Comparison of ENCODE assay signal across 13 cellular contexts in genomic region chr12:111570090-111570961, GRCh38. TPM values are rescaled to one million over a fixed set of nuclear protein-coding genes. Genes with fewer than 3 reads are reported as not detected.
DNase-seq lines count a peak whose midpoint lies in the region; ATAC-seq, FAIRE-seq and TF ChIP-seq lines count a peak whose summit lies in the region.
"Had no signal": no experiment of that assay in that cellular context is flagged by ENCODE, and none has a peak within 500 bp of the region (broad histone marks: within the 10 kb centered on the region; RNA-seq: fewer than 3 reads in every experiment).

No MANE protein-coding gene starts in this region.

- H3K4me3 ChIP-seq in AG04449 (ENCODE audit: low read depth, low read length) (no peak overlapping the region), GM12878 (no peak overlapping the region), HepG2 (replicated peaks in 1 of 3; ENCODE audit: insufficient read depth in 1 of 3, low read depth in 2 of 3, low read length in 3 of 3) (no peak overlapping the region)
- H3K4me3 ChIP-seq: suprapubic skin had no signal

- SMC1A ChIA-PET in GM12878 (lab: Charles Lee; ENCODE audit: uncharacterized antibody, unreplicated experiment) = no interaction called here

- no peaks in the 10 kb centered on the region for H3K9me3 Mint-ChIP-seq in activated naive CD8-positive, alpha-beta T cell treated with anti-CD3 and anti-CD28 coated beads, Interleukin-2, amount 50 U/mL, for 24 hours
- H3K9me3 Mint-ChIP-seq: T-helper 2 cell treated with Interferon-gamma antibody and Interleukin-4, amounts not matched to agents 5 μg/mL and 100 μg/mL, for 36 hours had no signal

- POLR2A ChIA-PET in AG04449 (lab: Yijun Ruan, JAX) = interaction anchor here (0.7 kb wide), 1 partner anchor 40 kb away, joined by 3 read pairs; no protein-coding TSS in a partner anchor
- POLR2A ChIA-PET in GM12878 (lab: Charles Lee) = no interaction called here
- POLR2A ChIA-PET in HepG2 (lab: Yijun Ruan, JAX) = no interaction called here

- WGBS in GM12878 (ENCODE audit: insufficient coverage, insufficient replicate concordance, low lambda C conversion rate, missing lambda C conversion rate) = 80% methylated on average over 9 of the region's 9 CpGs
- WGBS in HepG2 (ENCODE audit: low lambda C conversion rate) = 84% methylated on average over 9 of the region's 9 CpGs

- H3K4me1 ChIP-seq in GM12878 (ENCODE audit: control insufficient read depth, insufficient read depth, low read length) (peaks cover 9% of the 10 kb centered on the region; the same call in 1 of the 2 replicates), HepG2 (ENCODE audit: insufficient read depth, low read length) (no peaks in the 10 kb centered on the region)

- H4K20me1 ChIP-seq in GM12878 (ENCODE audit: control insufficient read depth, insufficient read depth) (no peaks in the 10 kb centered on the region), HepG2 (ENCODE audit: insufficient read depth, low read length) (peaks cover 12% of the 10 kb centered on the region)

- no peak for ATAC-seq in GM12878
- peak; percentile 38; the same call in 2 of the 3 replicates for ATAC-seq in HepG2
- no peak for ATAC-seq in activated naive CD8-positive, alpha-beta T cell treated with anti-CD3 and anti-CD28 coated beads, Interleukin-2, amount 50 U/mL, for 24 hours
- ATAC-seq in HG03457 (IDR thresholded peaks at IDR 0.05; ENCODE audit: unreplicated experiment) = no peak

- H3K4me3 Mint-ChIP-seq in activated naive CD8-positive, alpha-beta T cell treated with anti-CD3 and anti-CD28 coated beads, Interleukin-2, amount 50 U/mL, for 24 hours = no peak overlapping the region
- H3K4me3 Mint-ChIP-seq: T-helper 2 cell treated with Interferon-gamma antibody and Interleukin-4, amounts not matched to agents 5 μg/mL and 100 μg/mL, for 36 hours had no signal

- H3K36me3 ChIP-seq in GM12878 (ENCODE audit: control insufficient read depth in 2 of 2, insufficient read depth in 2 of 2, low read length in 1 of 2) (peaks cover 0 to 3% of the 10 kb centered on the region in 2 experiments; a peak in 1 of 4 replicates), HepG2 (replicated peaks in 1 of 2; ENCODE audit: control insufficient read depth in 1 of 2, insufficient read depth in 2 of 2, low read length in 2 of 2) (peaks cover 2 to 8% of the 10 kb centered on the region in 2 experiments; a peak in 4 of 5 replicates)
- H3K36me3 ChIP-seq: suprapubic skin had no signal

- no peak overlapping the region for H3K27ac Mint-ChIP-seq in activated naive CD8-positive, alpha-beta T cell treated with anti-CD3 and anti-CD28 coated beads, Interleukin-2, amount 50 U/mL, for 24 hours
- H3K27ac Mint-ChIP-seq: T-helper 2 cell treated with Interferon-gamma antibody and Interleukin-4, amounts not matched to agents 5 μg/mL and 100 μg/mL, for 36 hours had no signal

- H3K27ac ChIP-seq in GM12878 (ENCODE audit: control insufficient read depth, insufficient read depth) = no peak overlapping the region
- no peak overlapping the region for H3K27ac ChIP-seq in HepG2 (ENCODE audit: extremely low read length, insufficient read depth, low read length)
- H3K27ac ChIP-seq: suprapubic skin had no signal

- intact Hi-C loops in GM12878 (cut with micrococcal nuclease; ENCODE audit: unreplicated experiment) (no loop called here), HepG2 (cut with micrococcal nuclease; ENCODE audit: unreplicated experiment) (no loop called here)

- CTCF ChIA-PET in AG04449 (lab: Yijun Ruan, JAX) = interaction anchor here (1.0 to 1.2 kb wide), 2 partner anchors 11 to 15 kb away, joined by 3 read pairs; no protein-coding TSS in a partner anchor
- CTCF ChIA-PET in GM12878 (lab: Yijun Ruan, JAX) = no interaction called here
- CTCF ChIA-PET in HepG2 (lab: Yijun Ruan, JAX; ENCODE audit: low intra/inter-chr PET ratio, low total read pairs) = no interaction called here

- no peaks in the 10 kb centered on the region for H3K27me3 ChIP-seq in GM12878 (replicated peaks in 1 of 2; ENCODE audit: control insufficient read depth in 2 of 2, insufficient read depth in 2 of 2, low read length in 1 of 2)
- H3K27me3 ChIP-seq in HepG2 (ENCODE audit: control insufficient read depth in 1 of 2, insufficient read depth in 2 of 2, low read length in 2 of 2) = no peaks in the 10 kb centered on the region
- H3K27me3 ChIP-seq: suprapubic skin had no signal

- RAD21 ChIA-PET in GM12878 (lab: Charles Lee; ENCODE audit: unreplicated experiment) = no interaction called here

- in situ Hi-C loops in GM12878 (cut with MboI) = no loop called here
- in situ Hi-C loops in HepG2 (cut with HindIII; ENCODE audit: extremely low pct_ligation_motif_present, low pct_unique_long_range_greater_than_20kb) = no loop called here

- H3K4me2 ChIP-seq in GM12878 (ENCODE audit: control insufficient read depth, insufficient read depth) (no peak overlapping the region), HepG2 (ENCODE audit: low read depth, low read length) (no peak overlapping the region)

- FAIRE-seq in GM12878 (lab: Jason Lieb, UNC) (no peak), HepG2 (lab: Jason Lieb, UNC) (no peak)

- TF ChIP-seq RAD21 in GM12878 (IDR thresholded peaks at IDR 0.05; ENCODE audit: insufficient read depth, low read depth, low read length) (no peak), HepG2 (CRISPR knock-in tag; IDR thresholded peaks at IDR 0.05) (no peak)

- BruUV-seq in GM12878 (replicated peaks; lab: Mats Ljungman, UMichigan) = TSS peak; percentile 36
- no TSS peak for BruUV-seq in HepG2 (replicated peaks; lab: Mats Ljungman, UMichigan)

- TF ChIP-seq CTCF in AG04449 (IDR thresholded peaks at IDR 0.05; ENCODE audit: insufficient read depth, low read length, missing control alignments) (no peak), GM12878 (IDR thresholded peaks at IDR 0.05 in 2 of 3, conservative IDR thresholded peaks at IDR 0.05 in 1 of 3; ENCODE audit: control insufficient read depth in 2 of 3, extremely low read depth in 1 of 3, insufficient read depth in 1 of 3, low read depth in 3 of 3, low read length in 3 of 3) (no peak), HepG2 (CRISPR knock-in tag; IDR thresholded peaks at IDR 0.05) (no peak)

- TF ChIP-seq EP300 in GM12878 (IDR thresholded peaks at IDR 0.05; ENCODE audit: borderline replicate concordance in 1 of 2, control insufficient read depth in 1 of 2, low read depth in 2 of 2, low read length in 2 of 2) = no peak
- no peak for TF ChIP-seq EP300 in HepG2 (IDR thresholded peaks at IDR 0.05; ENCODE audit: low read depth in 2 of 2, low read length in 2 of 2)
- TF ChIP-seq EP300 in HepG2 (CRISPR knock-in tag; IDR thresholded peaks at IDR 0.05; ENCODE audit: borderline replicate concordance) = no peak

- peaks cover 8% of the 10 kb centered on the region for H3K36me3 Mint-ChIP-seq in activated naive CD8-positive, alpha-beta T cell treated with anti-CD3 and anti-CD28 coated beads, Interleukin-2, amount 50 U/mL, for 24 hours (ENCODE audit: low read depth)

- H3K4me1 Mint-ChIP-seq in activated naive CD8-positive, alpha-beta T cell treated with anti-CD3 and anti-CD28 coated beads, Interleukin-2, amount 50 U/mL, for 24 hours = peaks cover 8% of the 10 kb centered on the region

- H3K79me2 ChIP-seq in GM12878 (ENCODE audit: control insufficient read depth, insufficient read depth, low read length) = peaks cover 13% of the 10 kb centered on the region
- peaks cover 72% of the 10 kb centered on the region for H3K79me2 ChIP-seq in HepG2 (ENCODE audit: insufficient read depth, low read length)

- peak; percentile 61 for DNase-seq in AG04449 (ENCODE audit: low read depth, low spot score)
- peak; percentile 77 for DNase-seq in HS-27A (ENCODE audit: low read depth)
- DNase-seq in GM12878 (ENCODE audit: low read depth, low spot score) = no peak
- DNase-seq in HepG2 (ENCODE audit: low spot score) = no peak
- DNase-seq in NCI-H69 (lab: John Stamatoyannopoulos, UW) = no peak
- no peak for DNase-seq in activated naive CD8-positive, alpha-beta T cell treated with anti-CD3 and anti-CD28 coated beads, Interleukin-2, amount 50 U/mL, for 24 hours
- no peak for DNase-seq in MV-4-11 (lab: John Stamatoyannopoulos, UW)
- DNase-seq: activated naive CD4-positive, alpha-beta T cell; hypothalamus; NCI-H1694 treated with DMSO at 0.1 percent for 48 hours had no signal

- H2AFZ ChIP-seq in GM12878 (ENCODE audit: control insufficient read depth, low read depth, low read length) (no peak overlapping the region), HepG2 (ENCODE audit: low read length) (no peak overlapping the region)

- TF ChIP-seq POLR2A in GM12878 (IDR thresholded peaks at IDR 0.05; ENCODE audit: low read depth, low read length) (no peak), HepG2 (IDR thresholded peaks at IDR 0.05; ENCODE audit: insufficient read depth in 1 of 2, low read depth in 2 of 2, low read length in 2 of 2) (no peak)

- no peaks in the 10 kb centered on the region for H3K27me3 Mint-ChIP-seq in activated naive CD8-positive, alpha-beta T cell treated with anti-CD3 and anti-CD28 coated beads, Interleukin-2, amount 50 U/mL, for 24 hours

- H3K9ac ChIP-seq in GM12878 (ENCODE audit: control insufficient read depth, insufficient read depth, low read length) = no peak overlapping the region
- no peak overlapping the region for H3K9ac ChIP-seq in HepG2 (ENCODE audit: insufficient read depth, low read depth, low read length)

- no peaks in the 10 kb centered on the region for H3K9me3 ChIP-seq in GM12878 (replicated peaks; ENCODE audit: control insufficient read depth, insufficient read depth, low read length)
- no peaks in the 10 kb centered on the region for H3K9me3 ChIP-seq in HepG2 (ENCODE audit: low read length)
- H3K9me3 ChIP-seq: suprapubic skin had no signal

RNA-seq across cellular contexts. Expression of gene ATXN2, which starts 28.8 kb away (rescaled TPM):
- 148 and 149 TPM in 2 replicates for total RNA-seq in GM12878 (2013; cell fraction: nucleolus; rRNA removed)
- 8.9 and 10.7 TPM in 2 replicates for total RNA-seq in GM12878 (2014; rRNA removed)
- 16.6 and 16.8 TPM in 2 replicates for total RNA-seq in GM12878 (2014; rRNA removed; fragmentation: Illumina TruSeq; extraction: Trizol)
- 28.6 and 31.5 TPM in 2 replicates for total RNA-seq in GM12878 (2021)
- polyA plus RNA-seq in GM12878 (2011; ENCODE audit: low read depth) = 15.5 TPM
- 16.0 and 17.6 TPM in 2 replicates for polyA plus RNA-seq in GM12878 (2011; rRNA removed)
- 18.0 and 20.6 TPM in 2 replicates for polyA plus RNA-seq in GM12878 (2011; cell fraction: cytosol; rRNA removed)
- polyA plus RNA-seq in GM12878 (2011; cell fraction: nucleus; rRNA removed) = 80.6 and 88.4 TPM in 2 replicates
- polyA plus RNA-seq in GM12878 (2012) = 16.2 and 24.8 TPM in 2 replicates
- polyA plus RNA-seq in GM12878 (2014; fragmentation: Illumina TruSeq; extraction: Trizol) = 26.3 and 36.3 TPM in 2 replicates
- polyA plus RNA-seq in GM12878 (2014; fragmentation: Nextera tagmentation; extraction: Ambion mirVana) = 10 to 100 TPM in 1 of 2 experiments, 1 to 10 TPM in 1; 8.8 to 13.3 TPM
- polyA plus RNA-seq in GM12878 (2014; rRNA removed) = 18.4 and 20.3 TPM in 2 replicates
- 10 to 100 TPM; 23.4 to 28.5 TPM for polyA plus RNA-seq in GM12878 (2016; fragmentation: Nextera tagmentation; extraction: Ambion mirVana)
- 39.8 and 40.7 TPM in 2 replicates for polyA minus RNA-seq in GM12878 (2011; rRNA and poly(A)+ RNA removed)
- 23.0 and 28.3 TPM in 2 replicates for polyA minus RNA-seq in GM12878 (2011; cell fraction: cytosol; rRNA and poly(A)+ RNA removed)
- polyA minus RNA-seq in GM12878 (2011; cell fraction: nucleus; rRNA and poly(A)+ RNA removed) = 27.8 and 65.8 TPM in 2 replicates
- 15.7 and 18.1 TPM in 2 replicates for total RNA-seq in HepG2 (2016; rRNA removed; fragmentation: Illumina TruSeq; extraction: Trizol)
- total RNA-seq in HepG2 (2016; cell fraction: cytosol; rRNA removed; fragmentation: Illumina TruSeq; extraction: Trizol; ENCODE audit: low read depth) = 52.9 and 59.4 TPM in 2 replicates
- 14.3 and 18.9 TPM in 2 replicates for total RNA-seq in HepG2 (2016; cell fraction: insoluble cytoplasmic fraction; rRNA removed; fragmentation: Illumina TruSeq; extraction: Trizol)
- 31.8 and 40.2 TPM in 2 replicates for total RNA-seq in HepG2 (2016; cell fraction: membrane; rRNA removed; fragmentation: Illumina TruSeq; extraction: Trizol)
- total RNA-seq in HepG2 (2016; cell fraction: nucleus; rRNA removed; fragmentation: Illumina TruSeq; extraction: Trizol) = 36.9 and 41.3 TPM in 2 replicates
- polyA plus RNA-seq in HepG2 (2011; rRNA removed) = 27.1 and 28.9 TPM in 2 replicates
- polyA plus RNA-seq in HepG2 (2011; cell fraction: cytosol; rRNA removed) = 13.7 and 15.2 TPM in 2 replicates
- 83.1 and 89.3 TPM in 2 replicates for polyA plus RNA-seq in HepG2 (2011; cell fraction: nucleus; rRNA removed)
- polyA plus RNA-seq in HepG2 (2012) = 26.4 and 34.5 TPM in 2 replicates
- 2.8 and 2.9 TPM in 2 replicates for polyA plus RNA-seq in HepG2 (2016; cell fraction: cytosol; fragmentation: Illumina TruSeq; extraction: Trizol; ENCODE audit: low read depth)
- polyA plus RNA-seq in HepG2 (2016; cell fraction: insoluble cytoplasmic fraction; fragmentation: Illumina TruSeq; extraction: Trizol; ENCODE audit: low read depth) = 22.6 and 32.0 TPM in 2 replicates
- 7.3 TPM in 2 replicates for polyA plus RNA-seq in HepG2 (2016; cell fraction: membrane; fragmentation: Illumina TruSeq; extraction: Trizol; ENCODE audit: low read depth)
- 60.3 and 69.0 TPM in 2 replicates for polyA plus RNA-seq in HepG2 (2016; cell fraction: nucleus; fragmentation: Illumina TruSeq; extraction: Trizol; ENCODE audit: insufficient read depth, low read depth)
- 63.2 and 98.9 TPM in 2 replicates for polyA minus RNA-seq in HepG2 (2011; rRNA and poly(A)+ RNA removed; ENCODE audit: low replicate concordance)
- polyA minus RNA-seq in HepG2 (2011; cell fraction: cytosol; rRNA and poly(A)+ RNA removed) = 24.4 and 27.3 TPM in 2 replicates
- 101 and 113 TPM in 2 replicates for polyA minus RNA-seq in HepG2 (2011; cell fraction: nucleus; rRNA and poly(A)+ RNA removed)

Comparison
In these comparisons a context has a peak if more than half of its experiments do, and no peak if none do; other contexts are left out.
1. DNase-seq: peak in AG04449 (single experiment) and HS-27A (single experiment); none in GM12878 (single experiment), HepG2 (single experiment), NCI-H69 (single experiment), activated naive CD8-positive, alpha-beta T cell treated with anti-CD3 and anti-CD28 coated beads, Interleukin-2, amount 50 U/mL, for 24 hours (single experiment) and MV-4-11 (single experiment).